Comparison of ENCODE assay signal across 22 cellular contexts in genomic region chr14:74664717-74665116, GRCh38.
"Had no signal": no experiment of that assay in that cellular context is flagged by ENCODE, and none has a peak within 500 bp of the region (broad histone marks: within the 10 kb centered on the region; RNA-seq: fewer than 3 reads in every experiment).

No MANE protein-coding gene starts in this region.

- H3K27me3 ChIP-seq: colonic mucosa, foreskin keratinocyte, neural progenitor cell, pancreas, right lobe of liver, spleen, transverse colon had no signal

- H3K9me3 ChIP-seq: colonic mucosa, lower lobe of right lung, pancreas, right lobe of liver, spleen, transverse colon had no signal

- H3K27me3 Mint-ChIP-seq: memory B cell; natural killer cell treated with Interleukin-12 subunit alpha and Interleukin-12 subunit beta and Interleukin-15 and Interleukin-18, amount 100 ng/mL, for 72 hours; progenitor cell of endocrine pancreas had no signal

- H3K4me3 ChIP-seq: colonic mucosa, lower lobe of right lung, neural progenitor cell, pancreas, right lobe of liver, spleen, transverse colon had no signal

- ATAC-seq: foreskin keratinocyte; lower lobe of right lung; natural killer cell treated with Interleukin-12 subunit alpha and Interleukin-12 subunit beta and Interleukin-15 and Interleukin-18, amount 100 ng/mL, for 72 hours had no signal

- H3K4me3 Mint-ChIP-seq: memory B cell; mesothelial cell of epicardium; natural killer cell treated with Interleukin-12 subunit alpha and Interleukin-12 subunit beta and Interleukin-15 and Interleukin-18, amount 100 ng/mL, for 72 hours; neural progenitor cell had no signal

- H3K9me3 Mint-ChIP-seq: memory B cell; mesothelial cell of epicardium; natural killer cell treated with Interleukin-12 subunit alpha and Interleukin-12 subunit beta and Interleukin-15 and Interleukin-18, amount 100 ng/mL, for 72 hours; neural progenitor cell had no signal

- H3K27ac ChIP-seq: colonic mucosa, foreskin keratinocyte, lower lobe of right lung, neural progenitor cell, pancreas, right lobe of liver, spleen, transverse colon had no signal

- H3K4me1 ChIP-seq: colonic mucosa, lower lobe of right lung, neural progenitor cell, pancreas, right lobe of liver, spleen, transverse colon had no signal

- DNase-seq: caudate nucleus; colonic mucosa; dermis blood vessel endothelial cell; erythroblast; head of caudate nucleus; hypothalamus; kidney glomerular epithelial cell; lower lobe of right lung; nucleus accumbens; pancreas; right lobe of liver; spleen; stimulated activated CD4-positive, alpha-beta T cell treated with anti-CD3 and anti-CD28 coated beads, Interleukin-15, amount 100 ng/mL, for 24 hours; stimulated activated CD4-positive, alpha-beta T cell treated with anti-CD3 and anti-CD28 coated beads, Interleukin-1b, Interleukin-23, amount 100 ng/mL, for 48 hours; stimulated activated naive CD4-positive, alpha-beta T cell; transverse colon had no signal

- H3K4me1 Mint-ChIP-seq: memory B cell, mesothelial cell of epicardium, neural progenitor cell had no signal

- H3K27ac Mint-ChIP-seq: memory B cell, mesothelial cell of epicardium, neural progenitor cell, progenitor cell of endocrine pancreas had no signal
